Comparison of ENCODE assay signal across 20 cellular contexts in genomic region chr18:33146009-33146408, GRCh38.
DNase-seq lines count a peak whose midpoint lies in the region; ATAC-seq and TF ChIP-seq lines count a peak whose summit lies in the region.
"Had no signal": no experiment of that assay in that cellular context is flagged by ENCODE, and none has a peak within 500 bp of the region (broad histone marks: within the 10 kb centered on the region; RNA-seq: fewer than 3 reads in every experiment).

No MANE protein-coding gene starts in this region.

- peak overlapping the region; percentile 28; the same call in 1 of the 2 replicates for H3K4me2 ChIP-seq in MM.1S (ENCODE audit: low read depth, low read length)

- no peak for ATAC-seq in naive thymus-derived CD8-positive, alpha-beta T cell
- ATAC-seq: K562, Panc1 had no signal

- no peaks in the 10 kb centered on the region for H3K9me2 ChIP-seq in MM.1S (replicated peaks; ENCODE audit: insufficient read depth, low read length)

- H3K27me3 Mint-ChIP-seq in naive thymus-derived CD8-positive, alpha-beta T cell: no peaks in the 10 kb centered on the region
- H3K27me3 Mint-ChIP-seq: CD8-positive, alpha-beta memory T cell had no signal

- H2AFZ ChIP-seq in MM.1S (ENCODE audit: low read length): no peak overlapping the region

- peaks cover 0 to 9% (median 0%) of the 10 kb centered on the region in 3 donors for H3K36me3 Mint-ChIP-seq in naive thymus-derived CD8-positive, alpha-beta T cell
- H3K36me3 Mint-ChIP-seq: CD8-positive, alpha-beta memory T cell had no signal

- no peak for TF ChIP-seq CTCF in MM.1S (IDR thresholded peaks at IDR 0.05; ENCODE audit: low read length)

- no peaks in the 10 kb centered on the region for H4K20me1 ChIP-seq in MM.1S (ENCODE audit: insufficient read depth, low read length)

- peak overlapping the region; percentile 17; the same call in 1 of the 2 replicates for H3K27ac ChIP-seq in MM.1S (ENCODE audit: low read length)
- H3K27ac ChIP-seq: SK-N-MC had no signal

- no peak overlapping the region for H3K4me3 Mint-ChIP-seq in naive thymus-derived CD8-positive, alpha-beta T cell
- H3K4me3 Mint-ChIP-seq: B cell; CD8-positive, alpha-beta memory T cell; HFFc6 had no signal

- H3K9ac ChIP-seq in MM.1S (ENCODE audit: low read length) (no peak overlapping the region), adipocyte (ENCODE audit: low read length) (no peak overlapping the region)

- peak; percentile 37 for DNase-seq in MM.1S
- DNase-seq in NOMO-1 treated with dmso at 0.1 percent for 144 hours (lab: John Stamatoyannopoulos, UW; ENCODE audit: unreplicated experiment): peak; percentile 1
- DNase-seq in adipocyte (ENCODE audit: low read depth): peak; percentile 17
- peak; percentile 3 for DNase-seq in renal cortical epithelial cell (ENCODE audit: low read depth)
- DNase-seq in NK-92 treated with Interleukin-12 subunit alpha and Interleukin-12 subunit beta, amount 100 ng/mL, for 24 hours (lab: John Stamatoyannopoulos, UW): no peak
- no peak for DNase-seq in naive thymus-derived CD8-positive, alpha-beta T cell
- DNase-seq in iPS-NIHi7 (ENCODE audit: extremely low spot score): no peak
- no peak for DNase-seq in NCI-H187 (lab: John Stamatoyannopoulos, UW)
- DNase-seq: ACHN; CD8-positive, alpha-beta memory T cell; DND-41; HFFc6; NCI-H1105 treated with DMSO at 0.1 percent for 48 hours; NCI-H1694 treated with DMSO at 0.1 percent for 48 hours; NCI-H345; NCI-H526 treated with DMSO at 0.1 percent for 48 hours had no signal

- H3K4me3 ChIP-seq in MM.1S (ENCODE audit: low read length) (no peak overlapping the region), adipocyte (ENCODE audit: low read length) (no peak overlapping the region)
- H3K4me3 ChIP-seq: K562, SK-N-MC had no signal

- H3K36me3 ChIP-seq in MM.1S (replicated peaks; ENCODE audit: insufficient read depth, low read length) (no peaks in the 10 kb centered on the region), adipocyte (ENCODE audit: control insufficient read depth, insufficient read depth, low read length, severe bottlenecking) (no peaks in the 10 kb centered on the region)

- no peaks in the 10 kb centered on the region for H3K4me1 Mint-ChIP-seq in naive thymus-derived CD8-positive, alpha-beta T cell
- H3K4me1 Mint-ChIP-seq: B cell; CD8-positive, alpha-beta memory T cell had no signal

- H3K27me3 ChIP-seq in MM.1S (replicated peaks; ENCODE audit: insufficient read depth, low read length): no peaks in the 10 kb centered on the region
- no peaks in the 10 kb centered on the region for H3K27me3 ChIP-seq in adipocyte (replicated peaks; ENCODE audit: control insufficient read depth, insufficient read depth, low read length)

- H3F3A ChIP-seq in MM.1S (ENCODE audit: insufficient read depth, low read length): no peaks in the 10 kb centered on the region

- H3K9me3 ChIP-seq in MM.1S (replicated peaks; ENCODE audit: insufficient read depth, low read length): no peaks in the 10 kb centered on the region
- H3K9me3 ChIP-seq in adipocyte (ENCODE audit: control insufficient read depth, low read length): peaks cover 3% of the 10 kb centered on the region

- H3K4me1 ChIP-seq in MM.1S (ENCODE audit: low read length): peaks cover 6% of the 10 kb centered on the region; the same call in 1 of the 2 replicates
- peaks cover 4% of the 10 kb centered on the region for H3K4me1 ChIP-seq in adipocyte (ENCODE audit: control insufficient read depth, insufficient read depth, low read length)

- POLR2A ChIA-PET in naive thymus-derived CD8-positive, alpha-beta T cell (lab: Charles Lee): no interaction called here

- peaks cover 0 to 30% (median 12%) of the 10 kb centered on the region in 9 donors for H3K9me3 Mint-ChIP-seq in naive thymus-derived CD8-positive, alpha-beta T cell

- no peaks in the 10 kb centered on the region for H3K79me2 ChIP-seq in MM.1S (ENCODE audit: low read length)

- H3K27ac Mint-ChIP-seq in naive thymus-derived CD8-positive, alpha-beta T cell: no peak overlapping the region
- H3K27ac Mint-ChIP-seq: B cell; CD8-positive, alpha-beta memory T cell; HFFc6 had no signal

Comparison
In these comparisons a context has a peak if more than half of its experiments do, and no peak if none do; other contexts are left out.
1. DNase-seq: peak in MM.1S (single experiment), NOMO-1 treated with dmso at 0.1 percent for 144 hours (single experiment), adipocyte (single experiment) and renal cortical epithelial cell (single experiment); none in NK-92 treated with Interleukin-12 subunit alpha and Interleukin-12 subunit beta, amount 100 ng/mL, for 24 hours (single experiment), naive thymus-derived CD8-positive, alpha-beta T cell (0 of 10), iPS-NIHi7 (single experiment) and NCI-H187 (0 of 2).